Comparison of ENCODE assay signal across 1 cellular context in the genomic region with DNA sequence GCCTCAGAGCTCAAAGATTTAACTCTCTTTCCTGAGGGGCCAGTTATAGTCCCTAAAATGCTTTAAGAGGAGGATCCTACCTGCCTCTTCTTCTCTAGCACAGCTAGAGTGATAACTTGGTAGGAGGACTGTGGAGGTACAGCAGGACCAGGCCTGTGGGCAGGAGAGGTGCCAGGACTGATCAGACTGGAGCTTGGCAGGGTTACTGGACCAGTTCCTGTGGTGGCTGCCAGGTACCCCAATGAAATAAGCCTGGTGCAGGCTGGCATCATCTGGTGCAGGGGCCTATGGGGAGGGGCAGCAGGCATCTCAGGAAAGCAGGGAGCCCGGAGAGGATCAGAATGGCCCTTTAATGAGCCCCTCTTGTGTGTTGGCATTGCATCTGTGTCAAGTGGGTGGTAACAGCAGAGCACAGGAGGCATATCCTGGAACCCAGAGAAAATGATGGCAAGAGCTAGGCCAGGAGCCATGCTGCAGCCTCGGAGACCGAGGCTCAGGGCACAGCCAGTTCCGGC.
TF ChIP-seq lines count a peak whose summit lies in the region.

No MANE protein-coding gene starts in this region.

TF ChIP-seq in IMR-90, 13 proteins besides CTCF, POLR2A, EP300 and RAD21 (continued from another document):
- TF ChIP-seq CHD1 (IDR thresholded peaks at IDR 0.05; ENCODE audit: low read depth, low read length) = no peak
- TF ChIP-seq, protein P1, sequence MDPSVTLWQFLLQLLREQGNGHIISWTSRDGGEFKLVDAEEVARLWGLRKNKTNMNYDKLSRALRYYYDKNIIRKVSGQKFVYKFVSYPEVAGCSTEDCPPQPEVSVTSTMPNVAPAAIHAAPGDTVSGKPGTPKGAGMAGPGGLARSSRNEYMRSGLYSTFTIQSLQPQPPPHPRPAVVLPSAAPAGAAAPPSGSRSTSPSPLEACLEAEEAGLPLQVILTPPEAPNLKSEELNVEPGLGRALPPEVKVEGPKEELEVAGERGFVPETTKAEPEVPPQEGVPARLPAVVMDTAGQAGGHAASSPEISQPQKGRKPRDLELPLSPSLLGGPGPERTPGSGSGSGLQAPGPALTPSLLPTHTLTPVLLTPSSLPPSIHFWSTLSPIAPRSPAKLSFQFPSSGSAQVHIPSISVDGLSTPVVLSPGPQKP (IDR thresholded peaks at IDR 0.05; ENCODE audit: borderline replicate concordance, low read depth, low read length) = no peak
- no peak for TF ChIP-seq RFX5 (IDR thresholded peaks at IDR 0.05; ENCODE audit: low read depth, low read length)
- TF ChIP-seq CEBPB (IDR thresholded peaks at IDR 0.05; ENCODE audit: low read depth, low read length) = no peak
- TF ChIP-seq NFE2L2 (IDR thresholded peaks at IDR 0.05; ENCODE audit: low read depth, low read length) = no peak
- no peak for TF ChIP-seq SMC3 (IDR thresholded peaks at IDR 0.05; ENCODE audit: low read depth, low read length)
- no peak for TF ChIP-seq MAFK (IDR thresholded peaks at IDR 0.05; ENCODE audit: low read depth, low read length)
- no peak for TF ChIP-seq BHLHE40 (IDR thresholded peaks at IDR 0.05; ENCODE audit: low read depth, low read length)
